Comparison of ENCODE assay signal across 26 cellular contexts in the genomic region with DNA sequence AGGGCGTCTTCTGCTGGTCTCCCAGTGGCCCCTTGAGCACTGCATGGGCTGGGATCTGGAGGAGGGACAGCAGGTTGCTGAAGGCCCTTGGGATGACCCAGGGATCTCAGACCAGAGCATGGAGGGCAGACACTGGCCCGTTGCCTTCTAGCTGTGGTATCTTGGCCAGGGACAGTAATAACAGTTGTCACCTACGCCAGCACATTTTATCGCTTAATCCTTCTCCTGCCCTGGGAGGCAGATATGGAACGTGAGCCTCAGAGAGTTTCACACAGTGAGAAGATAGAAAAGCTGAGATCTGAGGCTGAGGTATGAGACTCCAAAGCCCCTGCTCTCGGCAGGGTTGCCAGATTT. TPM values are rescaled to one million over a fixed set of nuclear protein-coding genes. Genes with fewer than 3 reads are reported as not detected.
DNase-seq lines count a peak whose midpoint lies in the region; TF ChIP-seq lines count a peak whose summit lies in the region.
"Had no signal": no experiment of that assay in that cellular context is flagged by ENCODE, and none has a peak within 500 bp of the region (broad histone marks: within the 10 kb centered on the region; RNA-seq: fewer than 3 reads in every experiment).

No MANE protein-coding gene starts in this region.

- H3K14ac ChIP-seq in neuronal stem cell (ENCODE audit: low read length) = peak overlapping the region; percentile 3

- H3K4me3 ChIP-seq in BLaER1 treated with 17β-estradiol and CSF1 and Interleukin-3, amounts not matched to agents 10 nM and 100 nM = no peak overlapping the region
- H3K4me3 ChIP-seq in HEK293 (ENCODE audit: low read depth, low read length) = no peak overlapping the region
- H3K4me3 ChIP-seq in neuronal stem cell (ENCODE audit: low read length in 2 of 2) = no peak overlapping the region
- H3K4me3 ChIP-seq in sigmoid colon = no peak overlapping the region
- H3K4me3 ChIP-seq in foreskin fibroblast (ENCODE audit: low read depth in 1 of 2, low read length in 2 of 2) = no peak overlapping the region
- H3K4me3 ChIP-seq: MG63, SJSA1 had no signal

- no peak for TF ChIP-seq EP300 in sigmoid colon (IDR thresholded peaks at IDR 0.05)

- no peak overlapping the region for H3K18ac ChIP-seq in neuronal stem cell (ENCODE audit: low read length)

- no peak overlapping the region for H2AFZ ChIP-seq in neuronal stem cell (ENCODE audit: low read length)

- POLR2A ChIA-PET in HEK293 (lab: Yijun Ruan, JAX) = no interaction called here

- DNase-seq in neuronal stem cell (ENCODE audit: low spot score) (no peak), sigmoid colon (no peak), OCI-M2 (lab: John Stamatoyannopoulos, UW; ENCODE audit: unreplicated experiment) (no peak), foreskin fibroblast (no peak)
- no peak for DNase-seq in activated naive CD4-positive, alpha-beta T cell treated with Interleukin-2 at 50 U/mL for 16 hours
- DNase-seq: Caco-2; CD8-positive, alpha-beta T cell; DMS 273 treated with DMSO at 0.1 percent for 48 hours; DMS79; EL; GF-D8; GOT3; KBM-7; MG63; NCI-H2029; NCI-H446; NCI-H524 treated with DMSO at 0.1 percent for 48 hours; NCI-H774; PC-3 had no signal

- H4K20me1 ChIP-seq in BLaER1 treated with 17β-estradiol and CSF1 and Interleukin-3, amounts not matched to agents 10 nM and 100 nM = no peaks in the 10 kb centered on the region; a peak in 1 of 22 replicates

- no peak overlapping the region for H4K8ac ChIP-seq in neuronal stem cell (ENCODE audit: low read depth, low read length)

- H3K79me1 ChIP-seq in neuronal stem cell (ENCODE audit: low read depth, low read length) = no peaks in the 10 kb centered on the region

- CTCF ChIA-PET in HEK293 (lab: Yijun Ruan, JAX) = interaction anchor here (0.6 to 0.8 kb wide), 2 partner anchors 18 to 100 kb away, joined by 3 to 5 read pairs; no protein-coding TSS in a partner anchor

- no peak overlapping the region for H2BK120ac ChIP-seq in neuronal stem cell (ENCODE audit: low read depth, low read length)

- no peak overlapping the region for H4K91ac ChIP-seq in neuronal stem cell (ENCODE audit: low read depth, low read length, poor library complexity)

- H3K23ac ChIP-seq in neuronal stem cell (ENCODE audit: low read depth, low read length, poor library complexity) = no peak overlapping the region

- no peak overlapping the region for H3K9ac ChIP-seq in BLaER1 treated with 17β-estradiol and CSF1 and Interleukin-3, amounts not matched to agents 10 nM and 100 nM
- H3K9ac ChIP-seq in neuronal stem cell (ENCODE audit: low read depth, low read length, poor library complexity) = no peak overlapping the region

- no peak overlapping the region for H2BK12ac ChIP-seq in neuronal stem cell (ENCODE audit: low read length)

- H3K27me3 ChIP-seq in BLaER1 treated with 17β-estradiol and CSF1 and Interleukin-3, amounts not matched to agents 10 nM and 100 nM = no peaks in the 10 kb centered on the region
- H3K27me3 ChIP-seq in neuronal stem cell (ENCODE audit: control insufficient read depth in 3 of 3, insufficient read depth in 3 of 3, low read depth in 1 of 3, low read length in 3 of 3) (peaks cover 0 to 5% (median 0%) of the 10 kb centered on the region in 3 experiments), sigmoid colon (no peaks in the 10 kb centered on the region)
- H3K27me3 ChIP-seq: MG63, SJSA1 had no signal

- no peak overlapping the region for H2AK5ac ChIP-seq in neuronal stem cell (ENCODE audit: low read depth, low read length)

- no peaks in the 10 kb centered on the region for H3K36me3 ChIP-seq in BLaER1 treated with 17β-estradiol and CSF1 and Interleukin-3, amounts not matched to agents 10 nM and 100 nM
- H3K36me3 ChIP-seq in HEK293 (ENCODE audit: control insufficient read depth in 2 of 2, insufficient read depth in 1 of 2, low read length in 2 of 2) (no peaks in the 10 kb centered on the region), neuronal stem cell (replicated peaks in 1 of 2; ENCODE audit: control insufficient read depth in 2 of 2, insufficient read depth in 2 of 2, low read length in 2 of 2) (no peaks in the 10 kb centered on the region), sigmoid colon (no peaks in the 10 kb centered on the region)
- H3K36me3 ChIP-seq: MG63, SJSA1 had no signal

- H3K4ac ChIP-seq in neuronal stem cell (ENCODE audit: low read length) = no peak overlapping the region

- H2BK5ac ChIP-seq in neuronal stem cell (ENCODE audit: low read length) = no peak overlapping the region

- no peak for TF ChIP-seq CTCF in HEK293 (tag by site-specific recombination; IDR thresholded peaks at IDR 0.05)
- no peak for TF ChIP-seq CTCF in sigmoid colon (IDR thresholded peaks at IDR 0.05)
- no peak for TF ChIP-seq CTCF in foreskin fibroblast (IDR thresholded peaks at IDR 0.05; ENCODE audit: low read depth, low read length)

- TF ChIP-seq POLR2A in sigmoid colon (IDR thresholded peaks at IDR 0.05) = no peak

- no CpG with 5 or more reads among the region's 6 CpGs for WGBS in neuronal stem cell (ENCODE audit: extremely low coverage in 2 of 2, insufficient read length in 2 of 2, insufficient replicate concordance in 1 of 2), 2 donors
- 84 to 88% methylated on average over 6 of the region's 6 CpGs for WGBS in sigmoid colon, 2 donors

- H3K9me3 ChIP-seq in BLaER1 treated with 17β-estradiol and CSF1 and Interleukin-3, amounts not matched to agents 10 nM and 100 nM (replicated peaks in 1 of 11) = no peaks in the 10 kb centered on the region
- H3K9me3 ChIP-seq in HEK293 (ENCODE audit: control insufficient read depth, insufficient read depth, low read depth, low read length) (no peaks in the 10 kb centered on the region), neuronal stem cell (replicated peaks in 1 of 2; ENCODE audit: control insufficient read depth in 2 of 2, insufficient read depth in 1 of 2, low read depth in 1 of 2, low read length in 2 of 2) (no peaks in the 10 kb centered on the region), sigmoid colon (no peaks in the 10 kb centered on the region)
- H3K9me3 ChIP-seq: Caco-2, MG63, SJSA1 had no signal

- peak overlapping the region; percentile 24 to 89 (median 56) for H3K4me2 ChIP-seq in BLaER1 treated with 17β-estradiol and CSF1 and Interleukin-3, amounts not matched to agents 10 nM and 100 nM
- no peak overlapping the region for H3K4me2 ChIP-seq in neuronal stem cell (ENCODE audit: insufficient read depth, low read length, poor library complexity, severe bottlenecking)

- peaks cover 44 to 62% (median 54%) of the 10 kb centered on the region in 10 experiments for H3K4me1 ChIP-seq in BLaER1 treated with 17β-estradiol and CSF1 and Interleukin-3, amounts not matched to agents 10 nM and 100 nM
- H3K4me1 ChIP-seq in HEK293 (ENCODE audit: control insufficient read depth, insufficient read depth, low read length) (no peaks in the 10 kb centered on the region), neuronal stem cell (ENCODE audit: control insufficient read depth in 2 of 2, insufficient read depth in 1 of 2, low read depth in 1 of 2, low read length in 2 of 2) (peaks cover 2 to 3% of the 10 kb centered on the region in 2 donors), sigmoid colon (no peaks in the 10 kb centered on the region)
- H3K4me1 ChIP-seq: Caco-2, SJSA1 had no signal

- H2BK15ac ChIP-seq in neuronal stem cell (ENCODE audit: low read length) = no peak overlapping the region

- no peak overlapping the region for H3K27ac ChIP-seq in BLaER1 treated with 17β-estradiol and CSF1 and Interleukin-3, amounts not matched to agents 10 nM and 100 nM
- H3K27ac ChIP-seq in HEK293 (ENCODE audit: extremely low read depth, low read depth, low read length) (no peak overlapping the region), cingulate gyrus (ENCODE audit: low read depth, low read length) (peak overlapping the region; percentile 29), neuronal stem cell (replicated peaks; ENCODE audit: low read length) (no peak overlapping the region), sigmoid colon (no peak overlapping the region)
- H3K27ac ChIP-seq: C4-2B, SJSA1 had no signal

- intact Hi-C loops in sigmoid colon (cut with DNase I) = no loop called here

TF ChIP-seq in HEK293, 187 proteins besides CTCF, POLR2A, EP300 and RAD21:
- TF ChIP-seq ZNF558 (tag by site-specific recombination; IDR thresholded peaks at IDR 0.05) (no peak), ZNF585B (tag by site-specific recombination; IDR thresholded peaks at IDR 0.05) (peak; percentile 49)
TF ChIP-seq in HEK293: peak in this region for 1.

RNA-seq across cellular contexts. Expression of a gene that starts 40.1 kb away (rescaled TPM):
- polyA plus RNA-seq in neuronal stem cell (2013, experiment 1 of 2) = 4.2 TPM
- polyA plus RNA-seq in neuronal stem cell (2013, experiment 2 of 2) = 4.3 TPM
- under 1 TPM in 3 of 4 donors, not detected in 1; 0.16 to 0.36 (median 0.28) TPM for total RNA-seq in sigmoid colon
- under 1 TPM in 1 of 3 donors, not detected in 2; 0.13 TPM for polyA plus RNA-seq in sigmoid colon
- total RNA-seq: Caco-2; CD8-positive, alpha-beta T cell; HT-29; PC-3; SJSA1 had no signal
- polyA plus RNA-seq: AG04450 had no signal

RNA-seq across cellular contexts. Expression of a gene that starts 46.9 kb away (rescaled TPM):
- polyA plus RNA-seq in neuronal stem cell (2013, experiment 1 of 2) = 6.5 TPM
- 6.8 TPM for polyA plus RNA-seq in neuronal stem cell (2013, experiment 2 of 2)
- total RNA-seq in sigmoid colon = 10 to 100 TPM in 2 of 4 donors, 1 to 10 TPM in 2; 7.9 to 11.8 (median 9.3) TPM
- 1 to 10 TPM; 4.2 to 5.1 (median 4.3) TPM for polyA plus RNA-seq in sigmoid colon
